18 cellular contexts compared by ENCODE assay signal in genomic region chr1:210689741-210690635, GRCh38.
"Had no signal": no experiment of that assay in that cellular context is flagged by ENCODE, and none has a peak within 500 bp of the region (broad histone marks: within the 10 kb centered on the region; RNA-seq: fewer than 3 reads in every experiment).

No MANE protein-coding gene starts in this region.

- ATAC-seq: lower lobe of right lung; natural killer cell; pancreas; right lobe of liver; stimulated activated effector memory CD8-positive, alpha-beta T cell treated with anti-CD3 and anti-CD28 coated beads, Interleukin-12 subunit alpha, Interleukin-12 subunit beta, amount 100 ng/mL, for 72 hours had no signal

- H3K27me3 ChIP-seq: pancreas, right lobe of liver had no signal

- H3K9me3 ChIP-seq: lower lobe of right lung, pancreas, right lobe of liver had no signal

- H3K36me3 ChIP-seq: lower lobe of right lung, pancreas, right lobe of liver, WERI-Rb-1 had no signal

- H3K4me3 ChIP-seq: lower lobe of right lung, pancreas, right lobe of liver had no signal

- H3K4me1 ChIP-seq: lower lobe of right lung, pancreas had no signal

- DNase-seq: activated CD4-positive, alpha-beta T cell treated with anti-CD3 and anti-CD28 coated beads for 1 hour; activated CD4-positive, alpha-beta T cell treated with anti-CD3 and anti-CD28 coated beads, Interleukin-2, amount 50 U/mL, for 4 hours; activated gamma-delta T cell; endodermal cell; foreskin melanocyte; hypothalamus; islet precursor cell; lower lobe of right lung; natural killer cell; pancreas; right lobe of liver; small intestine; stimulated activated CD4-positive, alpha-beta T cell treated with anti-CD3 and anti-CD28 coated beads, Interleukin-4, amount 100 ng/mL, for 24 hours; T-helper 2 cell; WERI-Rb-1 had no signal

- H3K27ac ChIP-seq: epithelial cell of prostate, lower lobe of right lung, pancreas, right lobe of liver, WERI-Rb-1 had no signal

- FAIRE-seq: colon, pancreas, small intestine had no signal
